In genomic region chr1:7669559-7670208, GRCh38 we compare ENCODE assay signal across 8 cellular contexts.
DNase-seq lines count a peak whose midpoint lies in the region; ATAC-seq and TF ChIP-seq lines count a peak whose summit lies in the region.

No MANE protein-coding gene starts in this region.

- H4K91ac ChIP-seq in neuronal stem cell (ENCODE audit: low read depth, low read length, poor library complexity), result peak overlapping the region; percentile 22

- no peak overlapping the region for H3K9ac ChIP-seq in BLaER1
- no peak overlapping the region for H3K9ac ChIP-seq in neuronal stem cell (ENCODE audit: low read depth, low read length, poor library complexity)

- peak overlapping the region; percentile 35 for H2BK120ac ChIP-seq in neuronal stem cell (ENCODE audit: low read depth, low read length)

- H3K4me1 ChIP-seq in BLaER1 (peaks cover 73% of the 10 kb centered on the region), HAP-1 (no peaks in the 10 kb centered on the region; the same call in none of the 2 replicates), PC-9 (replicated peaks; ENCODE audit: insufficient read depth) (no peaks in the 10 kb centered on the region), neuronal stem cell (ENCODE audit: control insufficient read depth in 2 of 2, insufficient read depth in 1 of 2, low read depth in 1 of 2, low read length in 2 of 2) (peaks cover 29 to 39% of the 10 kb centered on the region in 2 donors), tibial artery (peaks cover 0 to 13% (median 8%) of the 10 kb centered on the region in 4 donors)

- intact Hi-C loops in PC-9 (cut with micrococcal nuclease; ENCODE audit: unreplicated experiment), result loop anchor here (5.0 to 10.0 kb wide), 2 partner anchors 293 to 1185 kb away; partner anchors contain the start of gene PARK7
- intact Hi-C loops in activated T-helper 1 cell treated with anti-CD3 and anti-CD28 coated beads, Interleukin-12 subunit alpha, Interleukin-12 subunit beta, Interleukin-2, Interleukin-4 antibody, amounts not matched to agents 30 ng/mL and 10 ng/mL and 1 ng/mL, durations not matched to agents 14 hours and 24 hours and 36 hours (cut with micrococcal nuclease), result no loop called here
- intact Hi-C loops in tibial artery (cut with DNase I; ENCODE audit: low total_unique reads), result loop anchor here (1.0 to 10.0 kb wide), 3 partner anchors 79 to 235 kb away; no protein-coding TSS in a partner anchor

- no peak overlapping the region for H3K27ac ChIP-seq in BLaER1
- H3K27ac ChIP-seq in PC-9, result no peak overlapping the region
- H3K27ac ChIP-seq in neuronal stem cell (replicated peaks; ENCODE audit: low read length), result no peak overlapping the region
- H3K27ac ChIP-seq in tibial artery, result no peak overlapping the region

- no peaks in the 10 kb centered on the region for H3K36me3 Mint-ChIP-seq in activated T-helper 1 cell treated with anti-CD3 and anti-CD28 coated beads, Interleukin-12 subunit alpha, Interleukin-12 subunit beta, Interleukin-2, Interleukin-4 antibody, amounts not matched to agents 30 ng/mL and 10 ng/mL and 1 ng/mL, durations not matched to agents 14 hours and 24 hours and 36 hours (ENCODE audit: low read depth)

- H3K23ac ChIP-seq in neuronal stem cell (ENCODE audit: low read depth, low read length, poor library complexity), result peak overlapping the region; percentile 81

- H3K79me1 ChIP-seq in neuronal stem cell (ENCODE audit: low read depth, low read length), result no peaks in the 10 kb centered on the region

- peak overlapping the region; percentile 55 for H3K4me2 ChIP-seq in BLaER1
- H3K4me2 ChIP-seq in PC-9, result no peak overlapping the region
- H3K4me2 ChIP-seq in neuronal stem cell (ENCODE audit: insufficient read depth, low read length, poor library complexity, severe bottlenecking), result no peak overlapping the region

- H3K18ac ChIP-seq in neuronal stem cell (ENCODE audit: low read length), result peak overlapping the region; percentile 98

- H3K9me3 ChIP-seq in BLaER1 (no peaks in the 10 kb centered on the region), HAP-1 (no peaks in the 10 kb centered on the region), PC-9 (ENCODE audit: insufficient read depth, low read depth) (no peaks in the 10 kb centered on the region), neuronal stem cell (replicated peaks in 1 of 2; ENCODE audit: control insufficient read depth in 2 of 2, insufficient read depth in 1 of 2, low read depth in 1 of 2, low read length in 2 of 2) (no peaks in the 10 kb centered on the region), tibial artery (no peaks in the 10 kb centered on the region)

- POLR2A ChIA-PET in PC-9 (lab: Charles Lee; ENCODE audit: unreplicated experiment), result no interaction called here

- H3K14ac ChIP-seq in neuronal stem cell (ENCODE audit: low read length), result peak overlapping the region; percentile 87

- H2BK5ac ChIP-seq in neuronal stem cell (ENCODE audit: low read length), result peak overlapping the region; percentile 62

- in situ Hi-C loops in HAP-1 (cut with MboI; ENCODE audit: low sequenced_read_pairs), result loop anchor here (5.0 to 25.0 kb wide), 3 partner anchors 83 to 643 kb away; partner anchors contain the start of gene SLC45A1

- H3K4me1 Mint-ChIP-seq in activated T-helper 1 cell treated with anti-CD3 and anti-CD28 coated beads, Interleukin-12 subunit alpha, Interleukin-12 subunit beta, Interleukin-2, Interleukin-4 antibody, amounts not matched to agents 30 ng/mL and 10 ng/mL and 1 ng/mL, durations not matched to agents 14 hours and 24 hours and 36 hours (ENCODE audit: low read depth), result no peaks in the 10 kb centered on the region

- H2AK5ac ChIP-seq in neuronal stem cell (ENCODE audit: low read depth, low read length), result peak overlapping the region; percentile 99

- H3K27me3 ChIP-seq in BLaER1 (no peaks in the 10 kb centered on the region), HAP-1 (ENCODE audit: low read depth) (no peaks in the 10 kb centered on the region), PC-9 (ENCODE audit: insufficient read depth, low read depth) (peaks cover 38% of the 10 kb centered on the region), neuronal stem cell (ENCODE audit: control insufficient read depth in 3 of 3, insufficient read depth in 3 of 3, low read depth in 1 of 3, low read length in 3 of 3) (peaks cover 0 to 4% (median 0%) of the 10 kb centered on the region in 3 experiments), tibial artery (peaks cover 0 to 25% of the 10 kb centered on the region in 2 donors)

- H3K36me3 ChIP-seq in BLaER1 (no peaks in the 10 kb centered on the region), HAP-1 (replicated peaks) (no peaks in the 10 kb centered on the region), PC-9 (ENCODE audit: low read depth) (no peaks in the 10 kb centered on the region), neuronal stem cell (replicated peaks in 1 of 2; ENCODE audit: control insufficient read depth in 2 of 2, insufficient read depth in 2 of 2, low read length in 2 of 2) (no peaks in the 10 kb centered on the region), tibial artery (no peaks in the 10 kb centered on the region)

- H2AFZ ChIP-seq in PC-9, result no peak overlapping the region
- H2AFZ ChIP-seq in neuronal stem cell (ENCODE audit: low read length), result peak overlapping the region; percentile 84

- H3K9me2 ChIP-seq in PC-9 (ENCODE audit: insufficient read depth), result no peaks in the 10 kb centered on the region

- no peak for ATAC-seq in GM18502 (IDR thresholded peaks at IDR 0.05; ENCODE audit: poor library complexity, unreplicated experiment)

- CTCF ChIA-PET in PC-9 (lab: Charles Lee), result interaction anchor here (0.6 to 2.2 kb wide), 5 partner anchors 83 to 1294 kb away, joined by 4 to 13 read pairs (median 5); no protein-coding TSS in a partner anchor

- WGBS in neuronal stem cell (ENCODE audit: extremely low coverage in 2 of 2, insufficient read length in 2 of 2, insufficient replicate concordance in 1 of 2), 2 donors, result no CpG with 5 or more reads among the region's 17 CpGs

- H3K4ac ChIP-seq in neuronal stem cell (ENCODE audit: low read length), result peak overlapping the region; percentile 70

- peak overlapping the region; percentile 29 for H4K8ac ChIP-seq in neuronal stem cell (ENCODE audit: low read depth, low read length)

- peak; percentile 33 to 83 for DNase-seq in HAP-1 (ENCODE audit: low spot score in 2 of 2)
- DNase-seq in PC-9, result peak in 1 of 2 experiments; percentile 47
- peak; percentile 20 for DNase-seq in activated T-helper 1 cell treated with anti-CD3 and anti-CD28 coated beads, Interleukin-12 subunit alpha, Interleukin-12 subunit beta, Interleukin-2, Interleukin-4 antibody, amounts not matched to agents 30 ng/mL and 10 ng/mL and 1 ng/mL, durations not matched to agents 14 hours and 24 hours and 36 hours (ENCODE audit: low spot score)
- DNase-seq in foreskin melanocyte, result peak; percentile 19
- no peak for DNase-seq in neuronal stem cell (ENCODE audit: low spot score)
- no peak for DNase-seq in tibial artery

- no peak overlapping the region for H3K4me3 ChIP-seq in BLaER1
- peak overlapping the region; percentile 14 for H3K4me3 ChIP-seq in HAP-1
- H3K4me3 ChIP-seq in PC-9, result no peak overlapping the region
- H3K4me3 ChIP-seq in neuronal stem cell (ENCODE audit: low read length in 2 of 2), result peak overlapping the region in 1 of 2 donors; percentile 18
- no peak overlapping the region for H3K4me3 ChIP-seq in tibial artery

- no peaks in the 10 kb centered on the region for H3K79me2 ChIP-seq in PC-9 (ENCODE audit: low read depth)

- H2BK15ac ChIP-seq in neuronal stem cell (ENCODE audit: low read length), result peak overlapping the region; percentile 100

- no peaks in the 10 kb centered on the region for H3K9me3 Mint-ChIP-seq in activated T-helper 1 cell treated with anti-CD3 and anti-CD28 coated beads, Interleukin-12 subunit alpha, Interleukin-12 subunit beta, Interleukin-2, Interleukin-4 antibody, amounts not matched to agents 30 ng/mL and 10 ng/mL and 1 ng/mL, durations not matched to agents 14 hours and 24 hours and 36 hours

- H3F3A ChIP-seq in PC-9 (ENCODE audit: insufficient read depth, low read depth), result no peaks in the 10 kb centered on the region

- peak; percentile 68 for TF ChIP-seq CTCF in PC-9 (conservative IDR thresholded peaks at IDR 0.05)
- peak; percentile 52 to 72 for TF ChIP-seq CTCF in tibial artery (IDR thresholded peaks at IDR 0.05)

- peak overlapping the region; percentile 95 for H2BK12ac ChIP-seq in neuronal stem cell (ENCODE audit: low read length)

- no peak overlapping the region for H3K4me3 Mint-ChIP-seq in activated T-helper 1 cell treated with anti-CD3 and anti-CD28 coated beads, Interleukin-12 subunit alpha, Interleukin-12 subunit beta, Interleukin-2, Interleukin-4 antibody, amounts not matched to agents 30 ng/mL and 10 ng/mL and 1 ng/mL, durations not matched to agents 14 hours and 24 hours and 36 hours

- H4K20me1 ChIP-seq in BLaER1 (no peaks in the 10 kb centered on the region), PC-9 (ENCODE audit: insufficient read depth) (no peaks in the 10 kb centered on the region)

- peaks cover 2% of the 10 kb centered on the region for H3K27me3 Mint-ChIP-seq in activated T-helper 1 cell treated with anti-CD3 and anti-CD28 coated beads, Interleukin-12 subunit alpha, Interleukin-12 subunit beta, Interleukin-2, Interleukin-4 antibody, amounts not matched to agents 30 ng/mL and 10 ng/mL and 1 ng/mL, durations not matched to agents 14 hours and 24 hours and 36 hours (ENCODE audit: insufficient read depth)

- BruUV-seq in PC-9 (replicated peaks; lab: Mats Ljungman, UMichigan), result no TSS peak

- no peak overlapping the region for H3K27ac Mint-ChIP-seq in activated T-helper 1 cell treated with anti-CD3 and anti-CD28 coated beads, Interleukin-12 subunit alpha, Interleukin-12 subunit beta, Interleukin-2, Interleukin-4 antibody, amounts not matched to agents 30 ng/mL and 10 ng/mL and 1 ng/mL, durations not matched to agents 14 hours and 24 hours and 36 hours

Comparison
In these comparisons a context has a peak if more than half of its experiments do, and no peak if none do; other contexts are left out.
1. DNase-seq: peak in HAP-1 (2 of 2), activated T-helper 1 cell treated with anti-CD3 and anti-CD28 coated beads, Interleukin-12 subunit alpha, Interleukin-12 subunit beta, Interleukin-2, Interleukin-4 antibody, amounts not matched to agents 30 ng/mL and 10 ng/mL and 1 ng/mL, durations not matched to agents 14 hours and 24 hours and 36 hours (single experiment) and foreskin melanocyte (single experiment); none in neuronal stem cell (single experiment) and tibial artery (0 of 2).